ENCODE assay signal across 1 cellular context in the genomic region with DNA sequence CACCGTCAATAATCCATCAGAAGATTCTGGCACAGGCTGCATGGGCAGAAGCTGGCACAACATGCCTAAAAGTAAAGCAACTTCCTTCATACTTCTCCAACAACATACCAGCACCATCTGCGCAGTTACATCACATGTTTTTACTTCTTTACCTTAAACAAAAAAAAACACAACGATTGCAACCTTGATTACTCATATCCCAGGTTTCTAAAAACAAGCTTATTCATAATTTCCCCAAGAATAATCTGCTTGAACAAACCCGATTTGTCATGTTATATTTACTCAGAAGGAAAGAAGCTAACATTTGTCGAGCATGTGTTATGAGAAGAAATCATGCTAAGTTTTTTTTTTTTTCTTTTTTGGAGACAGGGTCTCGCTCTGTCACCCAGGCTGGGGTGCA.
TF ChIP-seq lines count a peak whose summit lies in the region.

No MANE protein-coding gene starts in this region.

TF ChIP-seq in HepG2, 621 proteins besides CTCF, POLR2A, EP300 and RAD21:
- TF ChIP-seq, protein P1, sequence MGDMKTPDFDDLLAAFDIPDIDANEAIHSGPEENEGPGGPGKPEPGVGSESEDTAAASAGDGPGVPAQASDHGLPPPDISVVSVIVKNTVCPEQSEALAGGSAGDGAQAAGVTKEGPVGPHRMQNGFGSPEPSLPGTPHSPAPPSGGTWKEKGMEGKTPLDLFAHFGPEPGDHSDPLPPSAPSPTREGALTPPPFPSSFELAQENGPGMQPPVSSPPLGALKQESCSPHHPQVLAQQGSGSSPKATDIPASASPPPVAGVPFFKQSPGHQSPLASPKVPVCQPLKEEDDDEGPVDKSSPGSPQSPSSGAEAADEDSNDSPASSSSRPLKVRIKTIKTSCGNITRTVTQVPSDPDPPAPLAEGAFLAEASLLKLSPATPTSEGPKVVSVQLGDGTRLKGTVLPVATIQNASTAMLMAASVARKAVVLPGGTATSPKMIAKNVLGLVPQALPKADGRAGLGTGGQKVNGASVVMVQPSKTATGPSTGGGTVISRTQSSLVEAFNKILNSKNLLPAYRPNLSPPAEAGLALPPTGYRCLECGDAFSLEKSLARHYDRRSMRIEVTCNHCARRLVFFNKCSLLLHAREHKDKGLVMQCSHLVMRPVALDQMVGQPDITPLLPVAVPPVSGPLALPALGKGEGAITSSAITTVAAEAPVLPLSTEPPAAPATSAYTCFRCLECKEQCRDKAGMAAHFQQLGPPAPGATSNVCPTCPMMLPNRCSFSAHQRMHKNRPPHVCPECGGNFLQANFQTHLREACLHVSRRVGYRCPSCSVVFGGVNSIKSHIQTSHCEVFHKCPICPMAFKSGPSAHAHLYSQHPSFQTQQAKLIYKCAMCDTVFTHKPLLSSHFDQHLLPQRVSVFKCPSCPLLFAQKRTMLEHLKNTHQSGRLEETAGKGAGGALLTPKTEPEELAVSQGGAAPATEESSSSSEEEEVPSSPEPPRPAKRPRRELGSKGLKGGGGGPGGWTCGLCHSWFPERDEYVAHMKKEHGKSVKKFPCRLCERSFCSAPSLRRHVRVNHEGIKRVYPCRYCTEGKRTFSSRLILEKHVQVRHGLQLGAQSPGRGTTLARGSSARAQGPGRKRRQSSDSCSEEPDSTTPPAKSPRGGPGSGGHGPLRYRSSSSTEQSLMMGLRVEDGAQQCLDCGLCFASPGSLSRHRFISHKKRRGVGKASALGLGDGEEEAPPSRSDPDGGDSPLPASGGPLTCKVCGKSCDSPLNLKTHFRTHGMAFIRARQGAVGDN (CRISPR knock-in tag; IDR thresholded peaks at IDR 0.05) = no peak
- TF ChIP-seq BCL6 (CRISPR knock-in tag; IDR thresholded peaks at IDR 0.05) (no peak), NFRKB (IDR thresholded peaks at IDR 0.05) (no peak), SMAD3 (CRISPR knock-in tag; IDR thresholded peaks at IDR 0.05) (no peak), SETDB1 (CRISPR knock-in tag; IDR thresholded peaks at IDR 0.05; ENCODE audit: borderline replicate concordance) (no peak), POLR2G (IDR thresholded peaks at IDR 0.05; ENCODE audit: low read depth, low read length) (no peak), EHMT2 (IDR thresholded peaks at IDR 0.05; ENCODE audit: borderline replicate concordance, low read depth, low read length) (no peak), HNF4G (IDR thresholded peaks at IDR 0.05; ENCODE audit: borderline replicate concordance, low read depth, low read length) (no peak), HNF4G (CRISPR knock-in tag; IDR thresholded peaks at IDR 0.05; ENCODE audit: borderline replicate concordance, low read depth) (no peak), ZNF335 (CRISPR knock-in tag; IDR thresholded peaks at IDR 0.05) (no peak), EZH2 (conservative IDR thresholded peaks at IDR 0.05; ENCODE audit: low read depth, low read length) (no peak), RELA (CRISPR knock-in tag; IDR thresholded peaks at IDR 0.05) (no peak), JDP2 (CRISPR knock-in tag; IDR thresholded peaks at IDR 0.05; ENCODE audit: borderline replicate concordance) (no peak), DR1 (CRISPR knock-in tag; IDR thresholded peaks at IDR 0.05) (no peak), NCOA1 (CRISPR knock-in tag; IDR thresholded peaks at IDR 0.05) (no peak), MTA3 (CRISPR knock-in tag; IDR thresholded peaks at IDR 0.05) (no peak), PAF1 (CRISPR knock-in tag; IDR thresholded peaks at IDR 0.05) (no peak)
- TF ChIP-seq, protein P2, sequence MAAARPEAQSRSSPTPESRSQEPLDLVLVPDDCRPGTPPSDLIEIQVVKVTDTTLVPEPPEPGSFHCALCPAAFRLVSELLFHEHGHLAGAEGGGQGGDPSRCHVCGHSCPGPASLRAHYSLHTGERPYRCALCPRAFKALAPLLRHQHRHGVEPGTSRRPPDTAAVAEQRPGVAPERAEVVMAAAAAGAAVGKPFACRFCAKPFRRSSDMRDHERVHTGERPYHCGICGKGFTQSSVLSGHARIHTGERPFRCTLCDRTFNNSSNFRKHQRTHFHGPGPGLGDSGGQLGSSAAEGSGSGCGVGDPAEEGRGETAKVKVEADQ (CRISPR knock-in tag; IDR thresholded peaks at IDR 0.05; ENCODE audit: borderline replicate concordance) = no peak
- TF ChIP-seq, protein P3, sequence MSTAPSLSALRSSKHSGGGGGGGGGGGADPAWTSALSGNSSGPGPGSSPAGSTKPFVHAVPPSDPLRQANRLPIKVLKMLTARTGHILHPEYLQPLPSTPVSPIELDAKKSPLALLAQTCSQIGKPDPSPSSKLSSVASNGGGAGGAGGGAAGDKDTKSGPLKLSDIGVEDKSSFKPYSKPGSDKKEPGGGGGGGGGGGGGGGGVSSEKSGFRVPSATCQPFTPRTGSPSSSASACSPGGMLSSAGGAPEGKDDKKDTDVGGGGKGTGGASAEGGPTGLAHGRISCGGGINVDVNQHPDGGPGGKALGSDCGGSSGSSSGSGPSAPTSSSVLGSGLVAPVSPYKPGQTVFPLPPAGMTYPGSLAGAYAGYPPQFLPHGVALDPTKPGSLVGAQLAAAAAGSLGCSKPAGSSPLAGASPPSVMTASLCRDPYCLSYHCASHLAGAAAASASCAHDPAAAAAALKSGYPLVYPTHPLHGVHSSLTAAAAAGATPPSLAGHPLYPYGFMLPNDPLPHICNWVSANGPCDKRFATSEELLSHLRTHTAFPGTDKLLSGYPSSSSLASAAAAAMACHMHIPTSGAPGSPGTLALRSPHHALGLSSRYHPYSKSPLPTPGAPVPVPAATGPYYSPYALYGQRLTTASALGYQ (CRISPR knock-in tag; IDR thresholded peaks at IDR 0.05) = no peak
